Comparison of ENCODE assay signal across 22 cellular contexts in genomic region chr5:150384701-150385100, GRCh38.
"Had no signal": no experiment of that assay in that cellular context is flagged by ENCODE, and none has a peak within 500 bp of the region (broad histone marks: within the 10 kb centered on the region; RNA-seq: fewer than 3 reads in every experiment).

No MANE protein-coding gene starts in this region.

- H3K27me3 Mint-ChIP-seq: activated CD4-positive, alpha-beta memory T cell treated with anti-CD3 and anti-CD28 coated beads for 36 hours; activated CD4-positive, alpha-beta T cell treated with anti-CD3 and anti-CD28 coated beads, Interleukin-2, amount 10 ng/mL, durations not matched to agents 7 days and 5 days; activated naive CD8-positive, alpha-beta T cell treated with anti-CD3 and anti-CD28 coated beads, Interleukin-2, amount 10 ng/mL, durations not matched to agents 7 days and 5 days had no signal

- H3K9me3 ChIP-seq: adrenal gland, breast epithelium had no signal

- H3K27me3 ChIP-seq: adrenal gland, breast epithelium had no signal

- H3K4me3 ChIP-seq: adrenal gland, breast epithelium, K562 had no signal

- DNase-seq: activated CD4-positive, alpha-beta memory T cell treated with anti-CD3 and anti-CD28 coated beads for 36 hours; activated CD4-positive, alpha-beta T cell treated with anti-CD3 and anti-CD28 coated beads, Interleukin-2, amount 10 ng/mL, durations not matched to agents 7 days and 5 days; activated CD4-positive, CD25-positive, alpha-beta regulatory T cell; activated CD8-positive, alpha-beta memory T cell treated with anti-CD3 and anti-CD28 coated beads, Interleukin-2, amount 50 U/mL, for 4 hours; activated naive CD4-positive, alpha-beta T cell treated with anti-CD3 and anti-CD28 coated beads, Interleukin-2, amount 50 U/mL, for 16 hours; activated naive CD8-positive, alpha-beta T cell treated with anti-CD3 and anti-CD28 coated beads, Interleukin-2, amount 10 ng/mL, durations not matched to agents 7 days and 5 days; activated T-cell treated with anti-CD3 and anti-CD28 coated beads, Interleukin-2, amount 50 U/mL, for 72 hours; adrenal gland; aorta; caudate nucleus; Karpas-422; MM.1S; NCI-H1105 treated with DMSO at 0.1 percent for 48 hours; NCI-H1436 treated with DMSO at 0.1 percent for 48 hours; NCI-H187; NCI-H2081; NCI-H510A treated with DMSO at 0.1 percent for 48 hours; SHP77 treated with DMSO at 0.1 percent for 48 hours; T-helper 9 cell had no signal

- H3K4me1 ChIP-seq: adrenal gland, breast epithelium had no signal

- H3K27ac ChIP-seq: breast epithelium had no signal

- ATAC-seq: activated T-cell treated with anti-CD3 and anti-CD28 coated beads, Interleukin-2, amount 50 U/mL, for 72 hours; K562 had no signal

- H3K4me1 Mint-ChIP-seq: activated CD4-positive, alpha-beta T cell treated with anti-CD3 and anti-CD28 coated beads, Interleukin-2, amount 10 ng/mL, durations not matched to agents 7 days and 5 days; activated naive CD8-positive, alpha-beta T cell treated with anti-CD3 and anti-CD28 coated beads, Interleukin-2, amount 10 ng/mL, durations not matched to agents 7 days and 5 days had no signal

- H3K27ac Mint-ChIP-seq: activated CD4-positive, alpha-beta memory T cell treated with anti-CD3 and anti-CD28 coated beads for 36 hours; activated CD4-positive, alpha-beta T cell treated with anti-CD3 and anti-CD28 coated beads, Interleukin-2, amount 10 ng/mL, durations not matched to agents 7 days and 5 days; activated T-cell treated with anti-CD3 and anti-CD28 coated beads, Interleukin-2, amount 50 U/mL, for 72 hours; T-helper 1 cell treated with Interleukin-12 subunit alpha and Interleukin-12 subunit beta and Interleukin-4 antibody, amounts not matched to agents 30 μg/mL and 1 μg/mL, for 36 hours had no signal

- H3K4me3 Mint-ChIP-seq: activated CD4-positive, alpha-beta memory T cell treated with anti-CD3 and anti-CD28 coated beads for 36 hours; activated CD4-positive, alpha-beta T cell treated with anti-CD3 and anti-CD28 coated beads, Interleukin-2, amount 10 ng/mL, durations not matched to agents 7 days and 5 days; activated naive CD8-positive, alpha-beta T cell treated with anti-CD3 and anti-CD28 coated beads, Interleukin-2, amount 10 ng/mL, durations not matched to agents 7 days and 5 days; activated T-cell treated with anti-CD3 and anti-CD28 coated beads, Interleukin-2, amount 50 U/mL, for 72 hours; T-helper 1 cell treated with Interleukin-12 subunit alpha and Interleukin-12 subunit beta and Interleukin-4 antibody, amounts not matched to agents 30 μg/mL and 1 μg/mL, for 36 hours had no signal

- H3K9me3 Mint-ChIP-seq: activated CD4-positive, alpha-beta memory T cell treated with anti-CD3 and anti-CD28 coated beads for 36 hours; activated CD4-positive, alpha-beta T cell treated with anti-CD3 and anti-CD28 coated beads, Interleukin-2, amount 10 ng/mL, durations not matched to agents 7 days and 5 days; activated naive CD8-positive, alpha-beta T cell treated with anti-CD3 and anti-CD28 coated beads, Interleukin-2, amount 10 ng/mL, durations not matched to agents 7 days and 5 days; activated T-cell treated with anti-CD3 and anti-CD28 coated beads, Interleukin-2, amount 50 U/mL, for 72 hours; T-helper 1 cell treated with Interleukin-12 subunit alpha and Interleukin-12 subunit beta and Interleukin-4 antibody, amounts not matched to agents 30 μg/mL and 1 μg/mL, for 36 hours had no signal
